In the genomic region with DNA sequence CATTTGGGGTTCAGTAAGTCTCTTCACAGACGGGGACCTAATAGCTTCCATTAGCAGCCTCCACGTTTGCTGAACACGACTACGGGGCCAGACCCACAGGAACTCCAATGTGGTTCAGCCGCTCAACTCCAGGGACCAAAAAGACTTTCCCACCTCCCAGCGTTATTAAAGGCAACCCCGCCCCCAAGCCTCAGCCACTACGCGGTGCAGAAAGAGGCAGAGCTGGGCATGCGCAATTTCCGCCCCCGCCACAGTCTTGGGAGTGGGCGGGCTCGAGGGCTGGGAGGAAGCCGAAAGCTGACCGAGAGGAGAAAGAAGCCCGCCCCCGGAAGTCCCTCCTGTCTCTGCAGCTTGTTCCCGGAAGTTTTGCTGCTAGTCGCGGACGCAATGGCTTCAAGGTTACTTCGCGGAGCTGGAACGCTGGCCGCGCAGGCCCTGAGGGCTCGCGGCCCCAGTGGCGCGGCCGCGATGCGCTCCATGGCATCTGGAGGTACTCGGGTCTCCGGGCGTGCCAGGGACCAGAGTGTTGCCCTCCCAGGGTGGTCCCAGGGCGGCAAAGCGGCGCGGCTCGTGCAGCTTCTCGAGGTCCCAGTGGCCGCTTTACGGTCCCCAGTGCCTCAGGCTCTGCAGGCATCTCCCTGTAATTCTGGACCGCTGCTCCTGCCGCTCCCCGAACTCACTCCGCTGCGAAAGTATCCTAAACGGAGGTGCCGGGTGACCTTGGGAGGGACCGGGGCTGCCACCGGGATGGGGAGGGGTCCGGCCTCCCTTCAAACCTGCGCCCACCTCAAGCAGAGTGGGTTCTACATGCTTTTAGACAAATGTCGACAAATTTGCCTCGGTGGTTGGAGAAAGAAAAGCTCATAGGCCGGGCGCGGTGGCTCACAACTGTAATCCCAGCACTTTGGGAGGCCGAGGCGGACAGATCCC, we compare ENCODE assay signal across 1 cellular context.
TF ChIP-seq lines count a peak whose summit lies in the region.

A gene with protein sequence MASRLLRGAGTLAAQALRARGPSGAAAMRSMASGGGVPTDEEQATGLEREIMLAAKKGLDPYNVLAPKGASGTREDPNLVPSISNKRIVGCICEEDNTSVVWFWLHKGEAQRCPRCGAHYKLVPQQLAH (plus strand): TSS at position 363 of the 930 bp plus-strand sequence. CDS start 25 bp downstream, at position 388.

TF ChIP-seq in GM23338, 12 proteins besides CTCF, POLR2A, EP300 and RAD21 (continued from another document):
- TF ChIP-seq, protein P1, sequence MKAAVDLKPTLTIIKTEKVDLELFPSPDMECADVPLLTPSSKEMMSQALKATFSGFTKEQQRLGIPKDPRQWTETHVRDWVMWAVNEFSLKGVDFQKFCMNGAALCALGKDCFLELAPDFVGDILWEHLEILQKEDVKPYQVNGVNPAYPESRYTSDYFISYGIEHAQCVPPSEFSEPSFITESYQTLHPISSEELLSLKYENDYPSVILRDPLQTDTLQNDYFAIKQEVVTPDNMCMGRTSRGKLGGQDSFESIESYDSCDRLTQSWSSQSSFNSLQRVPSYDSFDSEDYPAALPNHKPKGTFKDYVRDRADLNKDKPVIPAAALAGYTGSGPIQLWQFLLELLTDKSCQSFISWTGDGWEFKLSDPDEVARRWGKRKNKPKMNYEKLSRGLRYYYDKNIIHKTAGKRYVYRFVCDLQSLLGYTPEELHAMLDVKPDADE (IDR thresholded peaks at IDR 0.05), result peak; percentile 63
